Comparison of ENCODE assay signal across 7 cellular contexts in the genomic region with DNA sequence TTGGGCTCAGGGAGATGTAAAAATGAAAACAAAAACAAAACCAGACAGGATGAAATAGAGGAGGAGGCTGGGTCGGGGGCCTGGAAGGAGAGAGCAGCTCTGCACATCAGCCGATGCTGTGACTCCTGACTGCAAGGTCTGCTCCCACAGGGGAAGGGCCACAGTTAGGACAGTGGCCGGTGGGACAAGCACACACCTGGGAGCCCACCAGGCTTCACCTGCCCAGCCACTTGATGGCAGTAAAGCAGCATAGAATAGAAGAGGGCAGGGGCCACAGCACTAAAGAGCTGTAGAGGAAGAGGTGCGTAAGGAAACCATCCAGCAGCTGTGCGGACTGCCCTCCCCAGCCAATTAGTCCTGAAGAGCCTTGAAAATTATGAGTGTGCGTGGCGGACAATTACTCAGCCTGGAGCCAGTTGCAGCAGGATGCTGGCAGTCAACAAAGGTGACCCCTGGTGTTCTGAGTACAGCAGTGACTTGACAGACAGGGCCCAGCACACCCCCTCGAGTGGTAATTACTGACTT. TPM values are rescaled to one million over a fixed set of nuclear protein-coding genes. Genes with fewer than 3 reads are reported as not detected.
DNase-seq lines count a peak whose midpoint lies in the region; ATAC-seq, FAIRE-seq and TF ChIP-seq lines count a peak whose summit lies in the region.

No MANE protein-coding gene starts in this region.

- no peak overlapping the region for H2AK5ac ChIP-seq in H1 (ENCODE audit: low read depth, low read length)

- H3K9me3 ChIP-seq in H1 (ENCODE audit: insufficient read depth in 2 of 2, low read depth in 1 of 2, low read length in 1 of 2) (no peaks in the 10 kb centered on the region), psoas muscle (no peaks in the 10 kb centered on the region)

- H4K20me1 ChIP-seq in H1 (replicated peaks in 1 of 2; ENCODE audit: control insufficient read depth in 1 of 2, insufficient read depth in 2 of 2, low read length in 2 of 2): no peaks in the 10 kb centered on the region

- H3K4me3 ChIP-seq in H1 (ENCODE audit: extremely low read depth in 1 of 4, insufficient read depth in 2 of 4, low read depth in 3 of 4, low read length in 4 of 4) (no peak overlapping the region), psoas muscle (no peak overlapping the region)

- no peak for TF ChIP-seq EP300 in H1 (IDR thresholded peaks at IDR 0.05; ENCODE audit: borderline replicate concordance in 1 of 2, low read depth in 2 of 2, low read length in 2 of 2)

- no peak overlapping the region for H2AFZ ChIP-seq in H1 (ENCODE audit: low read length)

- no peaks in the 10 kb centered on the region for H3K79me2 ChIP-seq in H1 (ENCODE audit: control insufficient read depth in 1 of 2, insufficient read depth in 2 of 2, low read length in 2 of 2)

- H3K23ac ChIP-seq in H1 (ENCODE audit: insufficient read length): no peak overlapping the region

- POLR2A ChIA-PET in H1 (lab: Charles Lee; ENCODE audit: partially characterized antibody): interaction anchor here (0.8 to 2.0 kb wide), 8 partner anchors 10 to 165 kb away, joined by 3 to 7 read pairs (median 3); no protein-coding TSS in a partner anchor

- no peak for TF ChIP-seq POLR2A in H1 (IDR thresholded peaks at IDR 0.05; ENCODE audit: control extremely low read depth in 1 of 2, low read depth in 2 of 2, low read length in 2 of 2)

- TF ChIP-seq CTCF in H1 (IDR thresholded peaks at IDR 0.05; ENCODE audit: control extremely low read depth in 1 of 3, insufficient read depth in 1 of 3, low read depth in 1 of 3, low read length in 3 of 3): peak in 2 of 3 experiments; percentile 63 to 70; a peak in 3 of 4 replicates
- peak; percentile 35 for TF ChIP-seq CTCF in psoas muscle (IDR thresholded peaks at IDR 0.05)

- no peak overlapping the region for H3K14ac ChIP-seq in H1 (ENCODE audit: insufficient read length)

- no peaks in the 10 kb centered on the region for H3K23me2 ChIP-seq in H1 (ENCODE audit: low read depth, low read length)

- ATAC-seq in psoas muscle (peak; percentile 52 to 65 (median 61)), HG03095 (IDR thresholded peaks at IDR 0.05; ENCODE audit: unreplicated experiment) (no peak), GM21717 (IDR thresholded peaks at IDR 0.05; ENCODE audit: unreplicated experiment) (no peak)

- no peaks in the 10 kb centered on the region; a peak in 1 of 7 replicates for H3K27me3 ChIP-seq in H1 (replicated peaks in 1 of 4; ENCODE audit: control insufficient read depth in 3 of 4, extremely low read depth in 1 of 4, insufficient read depth in 3 of 4, low read length in 3 of 4)
- no peaks in the 10 kb centered on the region for H3K27me3 ChIP-seq in psoas muscle (ENCODE audit: insufficient read depth in 3 of 3, low read length in 2 of 3)

- no peaks in the 10 kb centered on the region for H3K79me1 ChIP-seq in H1 (ENCODE audit: low read depth, low read length)

- H3K4me2 ChIP-seq in H1 (ENCODE audit: insufficient read depth in 1 of 2, low read depth in 2 of 2, low read length in 2 of 2): no peak overlapping the region

- H4K91ac ChIP-seq in H1 (replicated peaks; ENCODE audit: insufficient read length, low read length): no peak overlapping the region

- H4K5ac ChIP-seq in H1 (ENCODE audit: insufficient read length, low read depth, low read length): no peak overlapping the region

- H3K36me3 ChIP-seq in H1 (ENCODE audit: control insufficient read depth in 2 of 4, insufficient read depth in 4 of 4, low read length in 3 of 4): no peaks in the 10 kb centered on the region
- H3K36me3 ChIP-seq in psoas muscle (ENCODE audit: insufficient read depth in 1 of 2, low read depth in 1 of 2): no peaks in the 10 kb centered on the region

- peak; percentile 33 for DNase-seq in H4 (ENCODE audit: low spot score)
- peak; percentile 89 for DNase-seq in NCI-H2227 treated with DMSO at 0.1 percent for 48 hours (lab: John Stamatoyannopoulos, UW)
- peak in 1 of 2 experiments; percentile 62 for DNase-seq in H1 (ENCODE audit: low read depth in 1 of 2, low spot score in 2 of 2)
- peak in 1 of 2 donors; percentile 59 for DNase-seq in psoas muscle
- no peak for DNase-seq in SKM-1 (lab: John Stamatoyannopoulos, UW; ENCODE audit: unreplicated experiment)

- TF ChIP-seq RAD21 in H1 (IDR thresholded peaks at IDR 0.05 in 1 of 2, conservative IDR thresholded peaks at IDR 0.05 in 1 of 2; ENCODE audit: low read depth in 2 of 2, low read length in 2 of 2): peak; percentile 72 to 83

- H3K56ac ChIP-seq in H1 (replicated peaks; ENCODE audit: insufficient read length, low read depth, low read length): no peak overlapping the region

- H3K27ac ChIP-seq in H1 (ENCODE audit: low read depth, low read length): no peak overlapping the region
- no peak overlapping the region for H3K27ac ChIP-seq in psoas muscle

- CTCF ChIA-PET in H1 (lab: Charles Lee; ENCODE audit: partially characterized antibody): interaction anchor here (0.5 to 5.7 kb wide), 35 partner anchors 8 to 272 kb away, joined by 3 to 41 read pairs (median 4); partner anchors contain the start of gene MYL3

- H2BK120ac ChIP-seq in H1 (replicated peaks; ENCODE audit: low read depth, low read length): no peak overlapping the region

- H2BK5ac ChIP-seq in H1 (ENCODE audit: low read depth, low read length): no peak overlapping the region

- H2BK15ac ChIP-seq in H1 (ENCODE audit: low read length): peak overlapping the region; percentile 36; the same call in 1 of the 2 replicates

- no peak overlapping the region for H2BK20ac ChIP-seq in H1 (ENCODE audit: low read length)

- H3K4me1 ChIP-seq in H1 (replicated peaks in 1 of 4; ENCODE audit: control insufficient read depth in 3 of 4, insufficient read depth in 4 of 4, low read length in 3 of 4) (peaks cover 22 to 41% (median 28%) of the 10 kb centered on the region in 4 experiments), psoas muscle (peaks cover 23% of the 10 kb centered on the region)

- FAIRE-seq in H1 (lab: Jason Lieb, UNC): no peak

- no peak overlapping the region for H3K9ac ChIP-seq in H1 (replicated peaks in 1 of 4; ENCODE audit: extremely low read depth in 1 of 4, low read depth in 3 of 4, low read length in 3 of 4)

- 92% methylated on average over 8 of the region's 8 CpGs; no CpG with 5 or more reads in 1 of the 2 experiments for WGBS in H1 (ENCODE audit: extremely low coverage in 1 of 2, insufficient coverage in 1 of 2, insufficient read length in 1 of 2, insufficient replicate concordance in 2 of 2, low coverage in 1 of 2, low lambda C conversion rate in 2 of 2, missing lambda C conversion rate in 1 of 2), 2 experiments
- 31 to 35% (median 34%) methylated on average over 8 of the region's 8 CpGs for WGBS in psoas muscle, 3 donors

- intact Hi-C loops in psoas muscle (cut with DNase I): no loop called here

- H3K18ac ChIP-seq in H1 (ENCODE audit: extremely low read depth, low read length): no peak overlapping the region

- peak overlapping the region; percentile 9; the same call in 1 of the 2 replicates for H2BK12ac ChIP-seq in H1 (ENCODE audit: low read depth, low read length)

- no peak overlapping the region for H3K4ac ChIP-seq in H1 (replicated peaks; ENCODE audit: insufficient read length, low read depth, low read length)

- H4K8ac ChIP-seq in H1 (ENCODE audit: extremely low read depth, insufficient read depth, low read length): no peak overlapping the region

RNA-seq across cellular contexts. Expression of gene ALS2CL, which starts 29.8 kb away (rescaled TPM):
- total RNA-seq in H4 (2014; rRNA removed; shearing (Covaris generic)): 0.25 and 0.39 TPM in 2 replicates
- total RNA-seq in H1 (2021; fragmentation: NEBNext Ultra II Directional; extraction: Animal tissue kit (Norgen Biotek cat#: 25700)): 4.3 and 4.8 TPM in 2 replicates
- 5.4 and 7.5 TPM in 2 replicates for polyA plus RNA-seq in H1 (2011; rRNA removed)
- 10.1 TPM for polyA plus RNA-seq in H1 (2011; cell fraction: cytosol; rRNA removed)
- polyA plus RNA-seq in H1 (2011; cell fraction: nucleus; rRNA removed): 65.0 TPM
- 8.7 to 10.9 TPM (median 9.6 TPM) in 4 replicates for polyA plus RNA-seq in H1 (2012, experiment 1 of 2)
- polyA plus RNA-seq in H1 (2012, experiment 2 of 2): 4.1 TPM
- polyA plus RNA-seq in H1 (2013, experiment 1 of 2): 2.3 TPM
- polyA plus RNA-seq in H1 (2013, experiment 2 of 2): 2.0 TPM
- 4.5 and 6.8 TPM in 2 replicates for polyA minus RNA-seq in H1 (2011; rRNA and poly(A)+ RNA removed)
- polyA minus RNA-seq in H1 (2011; cell fraction: cytosol; rRNA and poly(A)+ RNA removed): 4.6 TPM
- polyA minus RNA-seq in H1 (2011; cell fraction: nucleus; rRNA and poly(A)+ RNA removed): 13.9 TPM
- total RNA-seq in psoas muscle: 10 to 100 TPM in 1 of 4 donors, 1 to 10 TPM in 3; 5.0 to 10.1 (median 8.0) TPM
- 1 to 10 TPM; 5.2 to 6.6 (median 5.5) TPM for polyA plus RNA-seq in psoas muscle

RNA-seq across cellular contexts. Expression of gene TMIE, which starts 37.5 kb away (rescaled TPM):
- total RNA-seq in H4 (2014; rRNA removed; shearing (Covaris generic)): not detected in 2 replicates
- total RNA-seq in H1 (2021; fragmentation: NEBNext Ultra II Directional; extraction: Animal tissue kit (Norgen Biotek cat#: 25700)): 0.67 and 0.90 TPM in 2 replicates
- polyA plus RNA-seq in H1 (2011; rRNA removed) (0.45 and 0.64 TPM in 2 replicates), psoas muscle (1 to 10 TPM in 1 of 3 donors, under 1 TPM in 2; 0.40 to 1.1 (median 0.65) TPM)
- polyA plus RNA-seq in H1 (2011; cell fraction: cytosol; rRNA removed): 1.0 TPM
- polyA plus RNA-seq in H1 (2011; cell fraction: nucleus; rRNA removed): 0.87 TPM
- 0.28 to 1.0 TPM (median 0.62 TPM) in 4 replicates for polyA plus RNA-seq in H1 (2012, experiment 1 of 2)
- polyA plus RNA-seq in H1 (2012, experiment 2 of 2): 0.56 TPM
- polyA plus RNA-seq in H1 (2013, experiment 1 of 2): 0.22 TPM
- polyA plus RNA-seq in H1 (2013, experiment 2 of 2): 0.35 TPM
- 0.49 and 0.88 TPM in 2 replicates for polyA minus RNA-seq in H1 (2011; rRNA and poly(A)+ RNA removed)
- not detected for polyA minus RNA-seq in H1 (2011; cell fraction: cytosol; rRNA and poly(A)+ RNA removed)
- 1.3 TPM for polyA minus RNA-seq in H1 (2011; cell fraction: nucleus; rRNA and poly(A)+ RNA removed)
- 1 to 10 TPM in 1 of 4 donors, under 1 TPM in 3; 0.27 to 2.2 (median 0.33) TPM for total RNA-seq in psoas muscle

RNA-seq across cellular contexts. Expression of gene FAM240A, which starts 51.3 kb away (rescaled TPM):
- total RNA-seq in H4 (2014; rRNA removed; shearing (Covaris generic)): not detected in 2 replicates
- 0.17 TPM in 1 of 2 replicates, not detected in the other for total RNA-seq in H1 (2021; fragmentation: NEBNext Ultra II Directional; extraction: Animal tissue kit (Norgen Biotek cat#: 25700))
- polyA plus RNA-seq in H1 (2011; rRNA removed) (0.06 and 0.08 TPM in 2 replicates), psoas muscle (under 1 TPM; 0.01 to 0.14 (median 0.04) TPM)
- polyA plus RNA-seq in H1 (2011; cell fraction: cytosol; rRNA removed): 0.12 TPM
- polyA plus RNA-seq in H1 (2011; cell fraction: nucleus; rRNA removed): not detected
- 0.16 to 0.32 TPM (median 0.16 TPM) in 3 of 4 replicates, not detected in the other for polyA plus RNA-seq in H1 (2012, experiment 1 of 2)
- not detected for polyA plus RNA-seq in H1 (2012, experiment 2 of 2)
- polyA plus RNA-seq in H1 (2013, experiment 1 of 2): 0.08 TPM
- polyA plus RNA-seq in H1 (2013, experiment 2 of 2): 0.11 TPM
- polyA minus RNA-seq in H1 (2011; rRNA and poly(A)+ RNA removed): not detected in 2 replicates
- polyA minus RNA-seq in H1 (2011; cell fraction: cytosol; rRNA and poly(A)+ RNA removed): not detected
- polyA minus RNA-seq in H1 (2011; cell fraction: nucleus; rRNA and poly(A)+ RNA removed): not detected
- under 1 TPM in 1 of 4 donors, not detected in 3; 0.96 TPM for total RNA-seq in psoas muscle

RNA-seq across cellular contexts. Expression of gene PRSS50, which starts 54.0 kb away (rescaled TPM):
- not detected in 2 replicates for total RNA-seq in H4 (2014; rRNA removed; shearing (Covaris generic))
- total RNA-seq in H1 (2021; fragmentation: NEBNext Ultra II Directional; extraction: Animal tissue kit (Norgen Biotek cat#: 25700)): 0.47 and 0.73 TPM in 2 replicates
- 0.71 and 1.1 TPM in 2 replicates for polyA plus RNA-seq in H1 (2011; rRNA removed)
- 1.3 TPM for polyA plus RNA-seq in H1 (2011; cell fraction: cytosol; rRNA removed)
- 6.9 TPM for polyA plus RNA-seq in H1 (2011; cell fraction: nucleus; rRNA removed)
- 0.40 to 1.3 TPM (median 0.71 TPM) in 4 replicates for polyA plus RNA-seq in H1 (2012, experiment 1 of 2)
- polyA plus RNA-seq in H1 (2012, experiment 2 of 2): 0.16 TPM
- polyA plus RNA-seq in H1 (2013, experiment 1 of 2): 0.34 TPM
- polyA plus RNA-seq in H1 (2013, experiment 2 of 2): 0.37 TPM
- polyA minus RNA-seq in H1 (2011; rRNA and poly(A)+ RNA removed): 0.32 TPM in 1 of 2 replicates, not detected in the other
- polyA minus RNA-seq in H1 (2011; cell fraction: cytosol; rRNA and poly(A)+ RNA removed): not detected
- polyA minus RNA-seq in H1 (2011; cell fraction: nucleus; rRNA and poly(A)+ RNA removed): 1.7 TPM
- under 1 TPM in 3 of 4 donors, not detected in 1; 0.12 to 0.34 (median 0.23) TPM for total RNA-seq in psoas muscle
- under 1 TPM; 0.01 to 0.15 (median 0.07) TPM for polyA plus RNA-seq in psoas muscle

Comparison
In these comparisons a context has a peak if more than half of its experiments do, and no peak if none do; other contexts are left out.
1. ATAC-seq: peak in psoas muscle (4 of 4); none in HG03095 (single experiment) and GM21717 (single experiment).